Comparison of ENCODE assay signal across 8 cellular contexts in genomic region chr7:70695804-70696104, GRCh38.
DNase-seq lines count a peak whose midpoint lies in the region; ATAC-seq and TF ChIP-seq lines count a peak whose summit lies in the region.

No MANE protein-coding gene starts in this region.

- peak overlapping the region; percentile 93 for H3K27ac Mint-ChIP-seq in chondrocyte (ENCODE audit: unreplicated experiment)
- H3K27ac Mint-ChIP-seq in naive thymus-derived CD8-positive, alpha-beta T cell: peak overlapping the region in 8 of 10 donors; percentile 63 to 87 (median 76)

- H3K4me1 Mint-ChIP-seq in chondrocyte (ENCODE audit: low read depth): peaks cover 37% of the 10 kb centered on the region
- peaks cover 0 to 29% (median 14%) of the 10 kb centered on the region in 4 donors for H3K4me1 Mint-ChIP-seq in naive thymus-derived CD8-positive, alpha-beta T cell

- H3K4me3 Mint-ChIP-seq in chondrocyte (ENCODE audit: unreplicated experiment): peak overlapping the region; percentile 97
- peak overlapping the region; percentile 80 to 96 (median 90) for H3K4me3 Mint-ChIP-seq in naive thymus-derived CD8-positive, alpha-beta T cell

- peaks cover 0 to 24% (median 23%) of the 10 kb centered on the region in 11 experiments; a peak in 15 of 22 replicates for H3K36me3 ChIP-seq in BLaER1 treated with 17β-estradiol and CSF1 and Interleukin-3, amounts not matched to agents 10 nM and 100 nM
- peaks cover 5% of the 10 kb centered on the region; the same call in 1 of the 2 replicates for H3K36me3 ChIP-seq in HUES6 (ENCODE audit: control insufficient read depth, insufficient read depth, low read length)

- ATAC-seq in naive thymus-derived CD8-positive, alpha-beta T cell: peak in 1 of 2 donors; percentile 48
- ATAC-seq in GM18502 (IDR thresholded peaks at IDR 0.05; ENCODE audit: poor library complexity, unreplicated experiment): no peak
- ATAC-seq in HG03439 (IDR thresholded peaks at IDR 0.05; ENCODE audit: unreplicated experiment): no peak
- ATAC-seq in HG03442 (IDR thresholded peaks at IDR 0.05; ENCODE audit: unreplicated experiment): no peak

- H3K27ac ChIP-seq in BLaER1 treated with 17β-estradiol and CSF1 and Interleukin-3, amounts not matched to agents 10 nM and 100 nM: peak overlapping the region; percentile 7 to 99 (median 97); a peak in 20 of 22 replicates
- peak overlapping the region; percentile 70; the same call in 1 of the 2 replicates for H3K27ac ChIP-seq in HUES6 (ENCODE audit: low read depth, low read length)

- H3K9ac ChIP-seq in BLaER1 treated with 17β-estradiol and CSF1 and Interleukin-3, amounts not matched to agents 10 nM and 100 nM: peak overlapping the region; percentile 86 to 100 (median 98)
- peak overlapping the region; percentile 94 for H3K9ac ChIP-seq in HUES6 (ENCODE audit: low read length)

- no peaks in the 10 kb centered on the region for H3K9me3 ChIP-seq in BLaER1 treated with 17β-estradiol and CSF1 and Interleukin-3, amounts not matched to agents 10 nM and 100 nM (replicated peaks in 1 of 11)
- no peaks in the 10 kb centered on the region for H3K9me3 ChIP-seq in HUES6 (ENCODE audit: control insufficient read depth, insufficient read depth, low read depth, low read length)

- no peaks in the 10 kb centered on the region for H3K27me3 Mint-ChIP-seq in chondrocyte (ENCODE audit: low read depth)
- H3K27me3 Mint-ChIP-seq in naive thymus-derived CD8-positive, alpha-beta T cell: peaks cover 17 to 42% (median 25%) of the 10 kb centered on the region in 5 donors

- H4K20me1 ChIP-seq in BLaER1 treated with 17β-estradiol and CSF1 and Interleukin-3, amounts not matched to agents 10 nM and 100 nM: peaks cover 0 to 68% (median 45%) of the 10 kb centered on the region in 11 experiments; a peak in 18 of 22 replicates

- peaks cover 0 to 4% (median 0%) of the 10 kb centered on the region in 11 experiments; a peak in 1 of 22 replicates for H3K27me3 ChIP-seq in BLaER1 treated with 17β-estradiol and CSF1 and Interleukin-3, amounts not matched to agents 10 nM and 100 nM
- peaks cover 45% of the 10 kb centered on the region for H3K27me3 ChIP-seq in HUES6 (ENCODE audit: control insufficient read depth, insufficient read depth, low read length)

- DNase-seq in chondrocyte (ENCODE audit: low spot score): no peak
- peak in 3 of 10 donors; percentile 28 to 45 (median 29) for DNase-seq in naive thymus-derived CD8-positive, alpha-beta T cell
- no peak for DNase-seq in activated CD4-positive, CD25-positive, alpha-beta regulatory T cell treated with anti-CD3 and anti-CD28 coated beads, Interleukin-2, amount 50 U/mL, for 72 hours

- no peak for TF ChIP-seq CTCF in chondrocyte (IDR thresholded peaks at IDR 0.05)

- POLR2A ChIA-PET in naive thymus-derived CD8-positive, alpha-beta T cell (lab: Charles Lee): no interaction called here

- no peaks in the 10 kb centered on the region for H3K36me3 Mint-ChIP-seq in chondrocyte (ENCODE audit: low read depth)
- peaks cover 0 to 2% (median 0%) of the 10 kb centered on the region in 3 donors for H3K36me3 Mint-ChIP-seq in naive thymus-derived CD8-positive, alpha-beta T cell

- no peaks in the 10 kb centered on the region for H3K9me3 Mint-ChIP-seq in chondrocyte (ENCODE audit: low read depth)
- H3K9me3 Mint-ChIP-seq in naive thymus-derived CD8-positive, alpha-beta T cell: no peaks in the 10 kb centered on the region

- peak overlapping the region; percentile 82 to 97 (median 91) for H3K4me2 ChIP-seq in BLaER1 treated with 17β-estradiol and CSF1 and Interleukin-3, amounts not matched to agents 10 nM and 100 nM

- peak overlapping the region; percentile 77 to 99 (median 96) for H3K4me3 ChIP-seq in BLaER1 treated with 17β-estradiol and CSF1 and Interleukin-3, amounts not matched to agents 10 nM and 100 nM
- H3K4me3 ChIP-seq in HUES6 (ENCODE audit: low read depth, low read length): peak overlapping the region; percentile 94

- peaks cover 31 to 62% (median 54%) of the 10 kb centered on the region in 10 experiments for H3K4me1 ChIP-seq in BLaER1 treated with 17β-estradiol and CSF1 and Interleukin-3, amounts not matched to agents 10 nM and 100 nM
- H3K4me1 ChIP-seq in HUES6 (ENCODE audit: control insufficient read depth, insufficient read depth, low read length): peaks cover 49% of the 10 kb centered on the region
